Comparison of ENCODE assay signal across 1 cellular context in genomic region chr3:47394140-47394855, GRCh38.
TF ChIP-seq lines count a peak whose summit lies in the region.

No MANE protein-coding gene starts in this region.

TF ChIP-seq in HepG2, 621 proteins besides CTCF, POLR2A, EP300 and RAD21 (continued from another document and continues in another):
- TF ChIP-seq PRDM15 (CRISPR knock-in tag; IDR thresholded peaks at IDR 0.05) (no peak), FOXP1 (IDR thresholded peaks at IDR 0.05) (no peak), FOXP1 (CRISPR knock-in tag; IDR thresholded peaks at IDR 0.05) (peak; percentile 45; the same call in 1 of the 2 replicates), ZNF225 (CRISPR knock-in tag; IDR thresholded peaks at IDR 0.05) (no peak), DNMT1 (CRISPR knock-in tag; IDR thresholded peaks at IDR 0.05) (no peak), ATF4 (CRISPR knock-in tag; IDR thresholded peaks at IDR 0.05) (0 out of 4 replicates have a peak, but pooled peaks of 1 of the 2 experiments have one; percentile 13), ZNF674 (CRISPR knock-in tag; IDR thresholded peaks at IDR 0.05; ENCODE audit: low read depth) (no peak), AGO1 (IDR thresholded peaks at IDR 0.05; ENCODE audit: low read depth, low read length, poor library complexity, severe bottlenecking) (no peak), HMGXB3 (CRISPR knock-in tag; IDR thresholded peaks at IDR 0.05; ENCODE audit: borderline replicate concordance) (no peak), EHMT2 (IDR thresholded peaks at IDR 0.05; ENCODE audit: borderline replicate concordance, low read depth, low read length) (no peak), ZBTB38 (CRISPR knock-in tag; IDR thresholded peaks at IDR 0.05) (peak; percentile 60; the same call in 1 of the 2 replicates), TFDP2 (CRISPR knock-in tag; IDR thresholded peaks at IDR 0.05) (no peak), ATF7 (IDR thresholded peaks at IDR 0.05) (no peak), ATF7 (CRISPR knock-in tag; IDR thresholded peaks at IDR 0.05) (no peak), NR3C1 (CRISPR knock-in tag; IDR thresholded peaks at IDR 0.05) (no peak), CENPX (CRISPR knock-in tag; IDR thresholded peaks at IDR 0.05) (no peak), CBFB (CRISPR knock-in tag; IDR thresholded peaks at IDR 0.05) (no peak), ZNF367 (CRISPR knock-in tag; IDR thresholded peaks at IDR 0.05; ENCODE audit: borderline replicate concordance) (no peak), ZNF230 (CRISPR knock-in tag; IDR thresholded peaks at IDR 0.05) (no peak), ZKSCAN1 (IDR thresholded peaks at IDR 0.05; ENCODE audit: low read length) (no peak), MYNN (CRISPR knock-in tag; IDR thresholded peaks at IDR 0.05; ENCODE audit: low read depth) (no peak), ZNF549 (CRISPR knock-in tag; IDR thresholded peaks at IDR 0.05) (no peak), SALL1 (CRISPR knock-in tag; IDR thresholded peaks at IDR 0.05) (peak; percentile 88), ZNF782 (CRISPR knock-in tag; IDR thresholded peaks at IDR 0.05; ENCODE audit: borderline replicate concordance) (no peak), ZBTB2 (CRISPR knock-in tag; IDR thresholded peaks at IDR 0.05; ENCODE audit: low read depth) (no peak), PLSCR1 (CRISPR knock-in tag; IDR thresholded peaks at IDR 0.05; ENCODE audit: borderline replicate concordance) (no peak), KLF6 (CRISPR knock-in tag; IDR thresholded peaks at IDR 0.05) (no peak), FOXA3 (CRISPR knock-in tag; IDR thresholded peaks at IDR 0.05) (peak; percentile 67), TBL1XR1 (IDR thresholded peaks at IDR 0.05; ENCODE audit: borderline replicate concordance, low read length, partially characterized antibody) (no peak), RARG (CRISPR knock-in tag; IDR thresholded peaks at IDR 0.05; ENCODE audit: low read depth) (no peak), ZNF138 (CRISPR knock-in tag; IDR thresholded peaks at IDR 0.05; ENCODE audit: low read depth) (no peak), RBFOX2 (IDR thresholded peaks at IDR 0.05; ENCODE audit: low read depth, low read length) (no peak), MEF2D (CRISPR knock-in tag; IDR thresholded peaks at IDR 0.05) (no peak), SMC3 (IDR thresholded peaks at IDR 0.05; ENCODE audit: low read length) (no peak), MXD3 (CRISPR knock-in tag; IDR thresholded peaks at IDR 0.05) (no peak), FOXO1 (CRISPR knock-in tag; IDR thresholded peaks at IDR 0.05) (no peak), IKZF1 (IDR thresholded peaks at IDR 0.05) (no peak), MATR3 (CRISPR knock-in tag; IDR thresholded peaks at IDR 0.05) (no peak), ZNF567 (CRISPR knock-in tag; IDR thresholded peaks at IDR 0.05; ENCODE audit: borderline replicate concordance) (no peak), LCORL (IDR thresholded peaks at IDR 0.05) (no peak), LCORL (CRISPR knock-in tag; IDR thresholded peaks at IDR 0.05) (peak; percentile 55; the same call in 1 of the 2 replicates), ISX (CRISPR knock-in tag; conservative IDR thresholded peaks at IDR 0.05) (no peak), ZNF615 (CRISPR knock-in tag; IDR thresholded peaks at IDR 0.05; ENCODE audit: borderline replicate concordance) (no peak), ARID4A (CRISPR knock-in tag; IDR thresholded peaks at IDR 0.05; ENCODE audit: borderline replicate concordance) (peak; percentile 28; the same call in 1 of the 2 replicates), TEAD3 (CRISPR knock-in tag; optimal IDR thresholded peaks at IDR 0.05; ENCODE audit: borderline replicate concordance) (peak; percentile 99), CHD4 (IDR thresholded peaks at IDR 0.05; ENCODE audit: borderline replicate concordance, low read length) (no peak), HNF4A (CRISPR knock-in tag; IDR thresholded peaks at IDR 0.05) (peak; percentile 47), MXD4 (CRISPR knock-in tag; IDR thresholded peaks at IDR 0.05) (no peak), CREB3 (CRISPR knock-in tag; IDR thresholded peaks at IDR 0.05) (no peak)
